Comparison of ENCODE assay signal across 1 cellular context in genomic region chr3:49553690-49554634, GRCh38.
TF ChIP-seq lines count a peak whose summit lies in the region.

A gene with protein sequence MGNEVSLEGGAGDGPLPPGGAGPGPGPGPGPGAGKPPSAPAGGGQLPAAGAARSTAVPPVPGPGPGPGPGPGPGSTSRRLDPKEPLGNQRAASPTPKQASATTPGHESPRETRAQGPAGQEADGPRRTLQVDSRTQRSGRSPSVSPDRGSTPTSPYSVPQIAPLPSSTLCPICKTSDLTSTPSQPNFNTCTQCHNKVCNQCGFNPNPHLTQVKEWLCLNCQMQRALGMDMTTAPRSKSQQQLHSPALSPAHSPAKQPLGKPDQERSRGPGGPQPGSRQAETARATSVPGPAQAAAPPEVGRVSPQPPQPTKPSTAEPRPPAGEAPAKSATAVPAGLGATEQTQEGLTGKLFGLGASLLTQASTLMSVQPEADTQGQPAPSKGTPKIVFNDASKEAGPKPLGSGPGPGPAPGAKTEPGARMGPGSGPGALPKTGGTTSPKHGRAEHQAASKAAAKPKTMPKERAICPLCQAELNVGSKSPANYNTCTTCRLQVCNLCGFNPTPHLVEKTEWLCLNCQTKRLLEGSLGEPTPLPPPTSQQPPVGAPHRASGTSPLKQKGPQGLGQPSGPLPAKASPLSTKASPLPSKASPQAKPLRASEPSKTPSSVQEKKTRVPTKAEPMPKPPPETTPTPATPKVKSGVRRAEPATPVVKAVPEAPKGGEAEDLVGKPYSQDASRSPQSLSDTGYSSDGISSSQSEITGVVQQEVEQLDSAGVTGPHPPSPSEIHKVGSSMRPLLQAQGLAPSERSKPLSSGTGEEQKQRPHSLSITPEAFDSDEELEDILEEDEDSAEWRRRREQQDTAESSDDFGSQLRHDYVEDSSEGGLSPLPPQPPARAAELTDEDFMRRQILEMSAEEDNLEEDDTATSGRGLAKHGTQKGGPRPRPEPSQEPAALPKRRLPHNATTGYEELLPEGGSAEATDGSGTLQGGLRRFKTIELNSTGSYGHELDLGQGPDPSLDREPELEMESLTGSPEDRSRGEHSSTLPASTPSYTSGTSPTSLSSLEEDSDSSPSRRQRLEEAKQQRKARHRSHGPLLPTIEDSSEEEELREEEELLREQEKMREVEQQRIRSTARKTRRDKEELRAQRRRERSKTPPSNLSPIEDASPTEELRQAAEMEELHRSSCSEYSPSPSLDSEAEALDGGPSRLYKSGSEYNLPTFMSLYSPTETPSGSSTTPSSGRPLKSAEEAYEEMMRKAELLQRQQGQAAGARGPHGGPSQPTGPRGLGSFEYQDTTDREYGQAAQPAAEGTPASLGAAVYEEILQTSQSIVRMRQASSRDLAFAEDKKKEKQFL (N-terminal part only) (plus strand): TSS chr3:49554477. CDS start chr3:49554603, 126 bp downstream.

TF ChIP-seq in neural cell, 6 proteins besides CTCF, POLR2A, EP300 and RAD21 (continued from another document):
- no peak for TF ChIP-seq TAF1 (IDR thresholded peaks at IDR 0.05; ENCODE audit: low read depth)
- TF ChIP-seq SMC3 (conservative IDR thresholded peaks at IDR 0.05; ENCODE audit: poor library complexity): peak; percentile 48
- TF ChIP-seq EZH2 (IDR thresholded peaks at IDR 0.05; ENCODE audit: borderline replicate concordance, insufficient read depth, low read length, poor library complexity, severe bottlenecking): no peak
- peak; percentile 89 for TF ChIP-seq POLR2AphosphoS5 (IDR thresholded peaks at IDR 0.05)
- TF ChIP-seq MXI1 (conservative IDR thresholded peaks at IDR 0.05; ENCODE audit: poor library complexity, severe bottlenecking): peak; percentile 62
TF ChIP-seq in neural cell: peak in this region for 4.
